In genomic region chr1:85846706-85847105, GRCh38 we compare ENCODE assay signal across 22 cellular contexts.
"Had no signal": no experiment of that assay in that cellular context is flagged by ENCODE, and none has a peak within 500 bp of the region (broad histone marks: within the 10 kb centered on the region; RNA-seq: fewer than 3 reads in every experiment).

No MANE protein-coding gene starts in this region.

- H3K27me3 ChIP-seq: brain microvascular endothelial cell, esophagus muscularis mucosa, pancreas, right lobe of liver, spleen had no signal

- DNase-seq: activated CD4-positive, alpha-beta T cell treated with anti-CD3 and anti-CD28 coated beads, Interleukin-2, amount 10 ng/mL, durations not matched to agents 7 days and 5 days; activated CD8-positive, alpha-beta memory T cell treated with anti-CD3 and anti-CD28 coated beads, Interleukin-2, amount 50 U/mL, for 4 hours; activated naive CD4-positive, alpha-beta T cell treated with anti-CD3 and anti-CD28 coated beads for 36 hours; activated T-cell treated with anti-CD3 and anti-CD28 coated beads, Interleukin-2, amount 50 U/mL, for 4 hours; aorta; brain microvascular endothelial cell; foreskin fibroblast; glutamatergic neuron; hippocampal formation; islet precursor cell; left colon; lower lobe of right lung; natural killer cell; pancreas; right lobe of liver; spleen; stimulated activated naive B cell treated with anti-CD40 and anti-IgM and Interleukin-4, amounts not matched to agents 10 μg/mL and 1 μg/mL and 100 μg/mL, for 72 hours; T-helper 1 cell; T-helper 9 cell had no signal

- ATAC-seq: activated T-cell treated with anti-CD3 and anti-CD28 coated beads, Interleukin-2, amount 50 U/mL, for 4 hours; left colon; lower lobe of right lung; natural killer cell; pancreas; right lobe of liver; stimulated activated naive B cell treated with anti-CD40 and anti-IgM and Interleukin-4, amounts not matched to agents 10 μg/mL and 1 μg/mL and 100 μg/mL, for 72 hours had no signal

- H3K9me3 ChIP-seq: esophagus muscularis mucosa, lower lobe of right lung, pancreas, right lobe of liver, spleen, thoracic aorta had no signal

- H3K4me1 ChIP-seq: esophagus muscularis mucosa, lower lobe of right lung, spleen had no signal

- H3K27ac ChIP-seq: brain microvascular endothelial cell, coronary artery, esophagus muscularis mucosa, lower lobe of right lung, pancreas, right lobe of liver, spleen, thoracic aorta had no signal

- H3K36me3 ChIP-seq: brain microvascular endothelial cell, esophagus muscularis mucosa, lower lobe of right lung, pancreas, right lobe of liver, spleen, thoracic aorta had no signal

- H3K4me3 ChIP-seq: coronary artery, esophagus muscularis mucosa, lower lobe of right lung, pancreas, right lobe of liver, spleen, thoracic aorta had no signal
